Comparison of ENCODE assay signal across 9 cellular contexts in the genomic region with DNA sequence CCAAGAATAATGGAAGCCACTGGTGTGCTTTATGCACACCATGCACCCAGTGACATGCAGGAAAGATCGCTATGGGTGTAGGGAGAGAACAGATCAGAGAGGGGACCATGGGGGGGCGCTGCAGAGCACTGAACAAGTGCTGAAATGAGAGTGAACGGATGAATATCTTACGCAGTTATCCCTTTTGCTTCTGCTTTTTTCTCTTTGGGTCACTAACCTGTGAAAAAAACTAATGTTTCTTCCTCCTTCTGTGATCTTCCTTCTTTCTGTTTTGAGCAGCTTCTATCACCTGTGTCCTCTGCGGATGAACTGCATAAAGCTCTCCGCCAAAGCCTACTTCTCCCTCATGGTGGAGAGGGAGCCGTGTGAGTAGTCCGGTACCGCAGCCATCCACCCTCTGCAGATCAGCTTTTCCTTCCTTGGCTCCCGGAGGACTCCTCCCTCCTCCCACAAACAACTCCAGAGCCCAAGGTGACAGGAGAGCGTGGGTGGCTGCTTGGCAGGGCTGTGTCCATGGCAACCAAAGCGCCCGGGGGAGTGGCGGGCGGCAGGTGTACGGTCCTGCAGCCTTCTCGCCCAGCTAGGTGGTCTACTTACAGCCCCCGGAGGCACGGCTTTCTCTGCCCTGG.
A peak's percentile ranks its signal among the peaks of the same experiment; 100 is the strongest.
DNase-seq lines count a peak whose midpoint lies in the region; ATAC-seq and TF ChIP-seq lines count a peak whose summit lies in the region.
"Had no signal": no experiment of that assay in that cellular context is flagged by ENCODE, and none has a peak within 500 bp of the region (broad histone marks: within the 10 kb centered on the region; RNA-seq: fewer than 3 reads in every experiment).

No MANE protein-coding gene starts in this region.

- no peak for TF ChIP-seq RAD21 in SK-N-SH (IDR thresholded peaks at IDR 0.05; ENCODE audit: low read length)

- ATAC-seq in SK-N-SH treated with all-trans-retinoic acid at 6 μM for 48 hours (no peak), HG02970 (IDR thresholded peaks at IDR 0.05; ENCODE audit: low FRiP score, unreplicated experiment) (no peak)

- H3K36me3 ChIP-seq in SK-N-SH (replicated peaks in 1 of 2; ENCODE audit: control insufficient read depth in 1 of 2, insufficient read depth in 2 of 2, low read length in 1 of 2): no peaks in the 10 kb centered on the region
- H3K36me3 ChIP-seq in smooth muscle cell (ENCODE audit: low read depth): no peaks in the 10 kb centered on the region
- H3K36me3 ChIP-seq in ovary: no peaks in the 10 kb centered on the region

- peaks cover 0 to 26% of the 10 kb centered on the region in 2 experiments; a peak in 1 of 4 replicates for H3K4me1 ChIP-seq in SK-N-SH (ENCODE audit: control insufficient read depth in 1 of 2, insufficient read depth in 2 of 2, low read depth in 1 of 2, low read length in 1 of 2)
- H3K4me1 ChIP-seq in smooth muscle cell (ENCODE audit: low read depth): peaks cover 3% of the 10 kb centered on the region
- no peaks in the 10 kb centered on the region for H3K4me1 ChIP-seq in ovary (ENCODE audit: insufficient read depth)

- H3K4me2 ChIP-seq in SK-N-SH (no peak overlapping the region), smooth muscle cell (no peak overlapping the region)

- TF ChIP-seq CTCF in SK-N-SH (IDR thresholded peaks at IDR 0.05) (peak; percentile 41; the same call in 1 of the 2 replicates), smooth muscle cell (IDR thresholded peaks at IDR 0.05; ENCODE audit: borderline replicate concordance, insufficient read depth, poor library complexity, severe bottlenecking) (peak; percentile 30), ovary (IDR thresholded peaks at IDR 0.05) (no peak)

- no peaks in the 10 kb centered on the region for H3K9me2 ChIP-seq in SK-N-SH

- H3K4me3 ChIP-seq in SK-N-SH (ENCODE audit: low read depth in 2 of 2, low read length in 1 of 2) (no peak overlapping the region; a peak in 1 of 4 replicates), smooth muscle cell (no peak overlapping the region), ovary (no peak overlapping the region)

- DNase-seq in SK-N-SH (no peak), NCI-H1105 treated with DMSO at 0.1 percent for 48 hours (lab: John Stamatoyannopoulos, UW) (peak; percentile 87), ecto neural progenitor cell (ENCODE audit: low spot score) (peak; percentile 62), smooth muscle cell (lab: John Stamatoyannopoulos, UW; ENCODE audit: unreplicated experiment) (no peak), NCI-H2081 (lab: John Stamatoyannopoulos, UW) (no peak), ovary (no peak)
- DNase-seq: NCI-H345 had no signal

- H3K9ac ChIP-seq in SK-N-SH: no peak overlapping the region
- no peak overlapping the region for H3K9ac ChIP-seq in smooth muscle cell (ENCODE audit: low read depth)

- intact Hi-C loops in ovary (cut with DNase I): loop anchor here (5.0 to 10.0 kb wide), 3 partner anchors 271 to 289 kb away; partner anchors contain the start of gene CRYGS (in 1 of the 4)

- no peak for TF ChIP-seq POLR2A in ovary (IDR thresholded peaks at IDR 0.05)

- WGBS in SK-N-SH (ENCODE audit: low lambda C conversion rate): 79% methylated on average over 11 of the region's 19 CpGs
- WGBS in smooth muscle cell (ENCODE audit: low lambda C conversion rate): 81% methylated on average over 18 of the region's 19 CpGs
- 22 to 29% (median 29%) methylated on average over 19 of the region's 19 CpGs for WGBS in ovary, 3 donors

- no peak for TF ChIP-seq EP300 in SK-N-SH (IDR thresholded peaks at IDR 0.05; ENCODE audit: borderline replicate concordance in 1 of 2, low read depth in 1 of 2, low read length in 1 of 2)
- no peak for TF ChIP-seq EP300 in ovary (IDR thresholded peaks at IDR 0.05)

- CTCF ChIA-PET in SK-N-SH (lab: Yijun Ruan, JAX): interaction anchor here (0.6 to 8.4 kb wide), 7 partner anchors 9 to 312 kb away, joined by 3 to 242 read pairs (median 3); partner anchors contain the start of gene CRYGS

- H3K27ac ChIP-seq in SK-N-SH (ENCODE audit: low read depth in 2 of 2, low read length in 1 of 2) (no peak overlapping the region), smooth muscle cell (ENCODE audit: low read depth) (no peak overlapping the region), ovary (no peak overlapping the region)

- H4K20me1 ChIP-seq in SK-N-SH (ENCODE audit: insufficient read depth) (no peaks in the 10 kb centered on the region), smooth muscle cell (ENCODE audit: low read depth) (no peaks in the 10 kb centered on the region)

- H3K27me3 ChIP-seq in SK-N-SH (ENCODE audit: insufficient read depth) (no peaks in the 10 kb centered on the region), smooth muscle cell (ENCODE audit: low read depth) (peaks cover 6% of the 10 kb centered on the region), ovary (no peaks in the 10 kb centered on the region)

- H2AFZ ChIP-seq in SK-N-SH (ENCODE audit: low read depth): no peak overlapping the region
- H2AFZ ChIP-seq in smooth muscle cell (ENCODE audit: low read depth): no peak overlapping the region

- no peaks in the 10 kb centered on the region for H3F3A ChIP-seq in SK-N-SH (replicated peaks; ENCODE audit: insufficient read depth)
- no peaks in the 10 kb centered on the region for H3F3A ChIP-seq in smooth muscle cell (ENCODE audit: low read depth)

- POLR2A ChIA-PET in SK-N-SH (lab: Yijun Ruan, JAX): no interaction called here

- H3K79me2 ChIP-seq in SK-N-SH (ENCODE audit: insufficient read depth) (no peaks in the 10 kb centered on the region), smooth muscle cell (ENCODE audit: low read depth) (no peaks in the 10 kb centered on the region)

- no peaks in the 10 kb centered on the region for H3K9me3 ChIP-seq in SK-N-SH
- H3K9me3 ChIP-seq in smooth muscle cell (replicated peaks; ENCODE audit: low read depth): no peaks in the 10 kb centered on the region
- no peaks in the 10 kb centered on the region for H3K9me3 ChIP-seq in ovary

TF ChIP-seq in SK-N-SH, 30 proteins besides CTCF, POLR2A, EP300 and RAD21 (continues in another document):
- TF ChIP-seq RCOR1 (IDR thresholded peaks at IDR 0.05; ENCODE audit: low read length) (no peak), TCF12 (IDR thresholded peaks at IDR 0.05) (no peak), YY1 (IDR thresholded peaks at IDR 0.05; ENCODE audit: low read depth) (no peak), GATA2 (CRISPR knock-in tag; IDR thresholded peaks at IDR 0.05) (no peak), REST (IDR thresholded peaks at IDR 0.05; ENCODE audit: low read depth, low read length) (no peak), RFX5 (IDR thresholded peaks at IDR 0.05; ENCODE audit: low read length) (no peak)

TF ChIP-seq in SK-N-SH treated with all-trans-retinoic acid at 6 μM for 48 hours, 23 proteins besides CTCF, POLR2A, EP300 and RAD21 (continues in another document):
- no peak for TF ChIP-seq ZNF565 (CRISPR knock-in tag; conservative IDR thresholded peaks at IDR 0.05; ENCODE audit: low read depth)
- no peak for TF ChIP-seq ARNTL (CRISPR knock-in tag; IDR thresholded peaks at IDR 0.05; ENCODE audit: borderline replicate concordance, low read depth)
- TF ChIP-seq PATZ1 (CRISPR knock-in tag; IDR thresholded peaks at IDR 0.05; ENCODE audit: borderline replicate concordance): no peak
- TF ChIP-seq ZFP30 (CRISPR knock-in tag; IDR thresholded peaks at IDR 0.05): no peak
- TF ChIP-seq PPARA (CRISPR knock-in tag; IDR thresholded peaks at IDR 0.05; ENCODE audit: borderline replicate concordance): no peak
- TF ChIP-seq ESRRG (CRISPR knock-in tag; IDR thresholded peaks at IDR 0.05): no peak
- TF ChIP-seq ZNF70 (CRISPR knock-in tag; IDR thresholded peaks at IDR 0.05): no peak
- no peak for TF ChIP-seq ZC3H10 (CRISPR knock-in tag; IDR thresholded peaks at IDR 0.05)
- TF ChIP-seq ZFP3 (CRISPR knock-in tag; IDR thresholded peaks at IDR 0.05): no peak
- TF ChIP-seq, protein P1, sequence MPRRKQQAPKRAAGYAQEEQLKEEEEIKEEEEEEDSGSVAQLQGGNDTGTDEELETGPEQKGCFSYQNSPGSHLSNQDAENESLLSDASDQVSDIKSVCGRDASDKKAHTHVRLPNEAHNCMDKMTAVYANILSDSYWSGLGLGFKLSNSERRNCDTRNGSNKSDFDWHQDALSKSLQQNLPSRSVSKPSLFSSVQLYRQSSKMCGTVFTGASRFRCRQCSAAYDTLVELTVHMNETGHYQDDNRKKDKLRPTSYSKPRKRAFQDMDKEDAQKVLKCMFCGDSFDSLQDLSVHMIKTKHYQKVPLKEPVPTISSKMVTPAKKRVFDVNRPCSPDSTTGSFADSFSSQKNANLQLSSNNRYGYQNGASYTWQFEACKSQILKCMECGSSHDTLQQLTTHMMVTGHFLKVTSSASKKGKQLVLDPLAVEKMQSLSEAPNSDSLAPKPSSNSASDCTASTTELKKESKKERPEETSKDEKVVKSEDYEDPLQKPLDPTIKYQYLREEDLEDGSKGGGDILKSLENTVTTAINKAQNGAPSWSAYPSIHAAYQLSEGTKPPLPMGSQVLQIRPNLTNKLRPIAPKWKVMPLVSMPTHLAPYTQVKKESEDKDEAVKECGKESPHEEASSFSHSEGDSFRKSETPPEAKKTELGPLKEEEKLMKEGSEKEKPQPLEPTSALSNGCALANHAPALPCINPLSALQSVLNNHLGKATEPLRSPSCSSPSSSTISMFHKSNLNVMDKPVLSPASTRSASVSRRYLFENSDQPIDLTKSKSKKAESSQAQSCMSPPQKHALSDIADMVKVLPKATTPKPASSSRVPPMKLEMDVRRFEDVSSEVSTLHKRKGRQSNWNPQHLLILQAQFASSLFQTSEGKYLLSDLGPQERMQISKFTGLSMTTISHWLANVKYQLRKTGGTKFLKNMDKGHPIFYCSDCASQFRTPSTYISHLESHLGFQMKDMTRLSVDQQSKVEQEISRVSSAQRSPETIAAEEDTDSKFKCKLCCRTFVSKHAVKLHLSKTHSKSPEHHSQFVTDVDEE (CRISPR knock-in tag; IDR thresholded peaks at IDR 0.05): no peak
- no peak for TF ChIP-seq ZNF8 (CRISPR knock-in tag; IDR thresholded peaks at IDR 0.05)

Comparison
In these comparisons a context has a peak if more than half of its experiments do, and no peak if none do; other contexts are left out.
1. DNase-seq: peak in NCI-H1105 treated with DMSO at 0.1 percent for 48 hours (single experiment) and ecto neural progenitor cell (single experiment); none in SK-N-SH (single experiment), smooth muscle cell (single experiment), NCI-H2081 (0 of 2) and ovary (0 of 5).
2. CTCF ChIP-seq: peak in SK-N-SH (single experiment) and smooth muscle cell (single experiment); none in ovary (0 of 3).